ENCODE assay signal across 1 cellular context in the genomic region with DNA sequence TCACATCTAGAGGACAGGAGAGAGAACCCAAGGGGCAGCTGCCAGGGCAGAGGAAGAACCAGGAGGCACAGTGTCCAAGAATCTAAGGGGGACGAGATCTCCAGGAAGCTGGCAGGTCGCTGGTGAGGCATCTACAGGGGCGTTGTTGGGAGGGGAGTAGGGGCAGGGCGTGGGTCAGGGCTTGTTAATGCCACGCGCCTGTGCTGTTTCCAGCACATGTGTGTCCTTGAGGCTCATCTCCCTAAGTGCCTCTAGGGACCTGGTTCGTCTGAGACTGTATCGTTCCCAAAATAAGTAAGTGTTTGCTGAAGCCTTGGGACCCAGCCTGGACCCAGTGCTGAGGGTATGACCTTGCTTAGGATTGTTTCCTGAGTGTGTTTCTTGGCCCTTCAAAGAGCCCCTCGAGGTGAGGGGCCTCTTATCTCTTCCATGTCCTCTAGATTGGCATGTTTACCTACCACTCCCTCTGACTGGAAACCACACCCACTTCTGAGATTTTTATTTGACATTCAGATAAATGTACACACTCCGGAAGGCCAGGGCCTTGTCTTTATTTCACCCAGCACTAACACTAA.
TF ChIP-seq lines count a peak whose summit lies in the region.

No MANE protein-coding gene starts in this region.

TF ChIP-seq in A549, 52 proteins besides CTCF, POLR2A, EP300 and RAD21 (continued from another document):
- TF ChIP-seq FOXS1 (CRISPR knock-in tag; IDR thresholded peaks at IDR 0.05) (no peak), CBX8 (IDR thresholded peaks at IDR 0.05) (no peak), JUNB (IDR thresholded peaks at IDR 0.05) (no peak), RNF2 (IDR thresholded peaks at IDR 0.05; ENCODE audit: borderline replicate concordance, low read depth) (no peak)
- TF ChIP-seq, protein P1, sequence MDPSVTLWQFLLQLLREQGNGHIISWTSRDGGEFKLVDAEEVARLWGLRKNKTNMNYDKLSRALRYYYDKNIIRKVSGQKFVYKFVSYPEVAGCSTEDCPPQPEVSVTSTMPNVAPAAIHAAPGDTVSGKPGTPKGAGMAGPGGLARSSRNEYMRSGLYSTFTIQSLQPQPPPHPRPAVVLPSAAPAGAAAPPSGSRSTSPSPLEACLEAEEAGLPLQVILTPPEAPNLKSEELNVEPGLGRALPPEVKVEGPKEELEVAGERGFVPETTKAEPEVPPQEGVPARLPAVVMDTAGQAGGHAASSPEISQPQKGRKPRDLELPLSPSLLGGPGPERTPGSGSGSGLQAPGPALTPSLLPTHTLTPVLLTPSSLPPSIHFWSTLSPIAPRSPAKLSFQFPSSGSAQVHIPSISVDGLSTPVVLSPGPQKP (IDR thresholded peaks at IDR 0.05; ENCODE audit: low read depth, low read length), result no peak
TF ChIP-seq in A549: peak in this region for 0.
